26 cellular contexts compared by ENCODE assay signal in genomic region chr3:193879864-193880242, GRCh38.
"Had no signal": no experiment of that assay in that cellular context is flagged by ENCODE, and none has a peak within 500 bp of the region (broad histone marks: within the 10 kb centered on the region; RNA-seq: fewer than 3 reads in every experiment).

No MANE protein-coding gene starts in this region.

- H3K4me1 ChIP-seq: uterus had no signal

- FAIRE-seq: bronchial epithelial cell, islet of Langerhans had no signal

- H3K79me2 ChIP-seq: parathyroid adenoma had no signal

- H3K4me1 Mint-ChIP-seq: activated CD4-positive, alpha-beta T cell treated with anti-CD3 and anti-CD28 coated beads for 36 hours; activated T-helper 17 cell treated with anti-CD3 and anti-CD28 coated beads, Interleukin-2, amount 50 U/mL, for 72 hours had no signal

- H3K9me3 ChIP-seq: colonic mucosa, esophagus squamous epithelium, gastrocnemius medialis, heart left ventricle, transverse colon, uterus had no signal

- H3K9me3 Mint-ChIP-seq: activated B cell treated with CpG ODN at 0.5 μM for 24 hours; activated T-cell treated with anti-CD3 and anti-CD28 coated beads, Interleukin-2, amount 50 U/mL, for 24 hours; activated T-helper 17 cell treated with anti-CD3 and anti-CD28 coated beads, Interleukin-2, amount 50 U/mL, for 72 hours; effector memory CD8-positive, alpha-beta T cell had no signal

- H3K27ac Mint-ChIP-seq: activated B cell treated with CpG ODN at 0.5 μM for 24 hours; activated CD4-positive, alpha-beta T cell treated with anti-CD3 and anti-CD28 coated beads for 36 hours; activated naive CD8-positive, alpha-beta T cell; activated T-cell treated with anti-CD3 and anti-CD28 coated beads, Interleukin-2, amount 50 U/mL, for 24 hours; activated T-helper 17 cell treated with anti-CD3 and anti-CD28 coated beads, Interleukin-2, amount 50 U/mL, for 72 hours; effector memory CD8-positive, alpha-beta T cell had no signal

- H3K27ac ChIP-seq: colonic mucosa, dorsolateral prefrontal cortex, gastrocnemius medialis, heart left ventricle, parathyroid adenoma, transverse colon, uterus had no signal

- ATAC-seq: activated CD4-positive, alpha-beta T cell treated with anti-CD3 and anti-CD28 coated beads for 36 hours; activated T-helper 17 cell treated with anti-CD3 and anti-CD28 coated beads, Interleukin-2, amount 50 U/mL, for 72 hours; effector memory CD8-positive, alpha-beta T cell; gastrocnemius medialis; heart left ventricle; left ventricle myocardium superior; right cardiac atrium had no signal

- H3K4me3 Mint-ChIP-seq: activated B cell treated with CpG ODN at 0.5 μM for 24 hours; activated CD4-positive, alpha-beta T cell treated with anti-CD3 and anti-CD28 coated beads for 36 hours; activated naive CD8-positive, alpha-beta T cell; activated T-cell treated with anti-CD3 and anti-CD28 coated beads, Interleukin-2, amount 50 U/mL, for 24 hours; activated T-helper 17 cell treated with anti-CD3 and anti-CD28 coated beads, Interleukin-2, amount 50 U/mL, for 72 hours; effector memory CD8-positive, alpha-beta T cell; nephron had no signal

- DNase-seq: activated B cell treated with CpG ODN at 0.5 μM for 24 hours; activated CD4-positive, alpha-beta T cell treated with anti-CD3 and anti-CD28 coated beads for 36 hours; activated CD4-positive, alpha-beta T cell treated with anti-CD3 and anti-CD28 coated beads, Interleukin-2, amount 50 U/mL, for 4 hours; activated CD8-positive, alpha-beta memory T cell treated with anti-CD3 and anti-CD28 coated beads for 24 hours; activated CD8-positive, alpha-beta memory T cell treated with anti-CD3 and anti-CD28 coated beads, Interleukin-2, amount 50 U/mL, for 4 hours; activated naive CD4-positive, alpha-beta T cell; activated T-cell treated with anti-CD3 and anti-CD28 coated beads, Interleukin-2, amount 50 U/mL, for 24 hours; amniotic stem cell; colonic mucosa; dorsolateral prefrontal cortex; effector memory CD8-positive, alpha-beta T cell; esophagus squamous epithelium; gastrocnemius medialis; heart left ventricle; left ventricle myocardium superior; mammary epithelial cell; right cardiac atrium; stimulated activated CD4-positive, alpha-beta T cell treated with anti-CD3 and anti-CD28 coated beads, Interleukin-4, amount 100 ng/mL, for 24 hours; transverse colon; uterus had no signal

- H3K27me3 ChIP-seq: colonic mucosa, gastrocnemius medialis, transverse colon, uterus had no signal

- H3K36me3 ChIP-seq: colonic mucosa, esophagus squamous epithelium, gastrocnemius medialis, heart left ventricle, transverse colon, uterus had no signal

- H3K27me3 Mint-ChIP-seq: activated B cell treated with CpG ODN at 0.5 μM for 24 hours; activated naive CD8-positive, alpha-beta T cell had no signal

- H3K9ac ChIP-seq: parathyroid adenoma had no signal

- H3K4me3 ChIP-seq: colonic mucosa, dorsolateral prefrontal cortex, esophagus squamous epithelium, gastrocnemius medialis, heart left ventricle, transverse colon, uterus had no signal

- H2AFZ ChIP-seq: parathyroid adenoma had no signal

- H3K36me3 Mint-ChIP-seq: activated naive CD8-positive, alpha-beta T cell had no signal
